24 cellular contexts compared by ENCODE assay signal in the genomic region with DNA sequence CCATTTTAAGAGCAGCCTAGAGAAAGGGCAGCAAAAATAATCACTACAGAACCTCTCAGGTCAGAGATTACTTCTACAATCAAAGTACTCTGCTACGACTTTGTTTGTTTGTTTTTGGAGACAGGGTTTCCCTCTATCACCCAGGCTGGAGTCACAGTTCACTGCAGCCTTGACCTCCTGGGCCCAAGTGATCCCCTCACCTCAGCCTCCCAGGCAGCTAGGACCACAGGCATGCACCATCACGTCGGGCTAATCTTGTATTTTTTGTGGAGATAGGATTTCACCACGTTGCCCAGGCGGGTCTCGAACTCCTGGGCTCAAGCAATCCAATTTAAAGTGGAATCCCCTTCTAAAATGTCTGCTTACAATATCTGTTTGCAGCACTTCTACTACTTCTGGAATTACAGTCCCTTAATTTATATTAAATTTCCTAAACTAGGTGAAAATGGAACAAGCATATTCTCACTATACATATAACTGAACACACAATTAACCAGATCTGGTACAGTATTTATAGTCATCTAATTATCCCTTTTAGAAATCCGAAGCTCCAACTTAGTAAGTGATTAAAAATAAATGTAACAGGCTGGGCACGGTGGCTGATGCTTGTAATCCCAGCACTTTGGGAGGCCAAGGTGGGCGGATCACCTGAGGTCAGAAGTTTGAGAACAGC. TPM values are rescaled to one million over a fixed set of nuclear protein-coding genes. Genes with fewer than 3 reads are reported as not detected.
DNase-seq lines count a peak whose midpoint lies in the region; ATAC-seq, FAIRE-seq and TF ChIP-seq lines count a peak whose summit lies in the region.
"Had no signal": no experiment of that assay in that cellular context is flagged by ENCODE, and none has a peak within 500 bp of the region (broad histone marks: within the 10 kb centered on the region; RNA-seq: fewer than 3 reads in every experiment).

No MANE protein-coding gene starts in this region.

- no peaks in the 10 kb centered on the region for H3K36me3 Mint-ChIP-seq in activated naive CD8-positive, alpha-beta T cell treated with anti-CD3 and anti-CD28 coated beads, Interleukin-2, amount 50 U/mL, for 24 hours (ENCODE audit: low read depth)

- H3K27me3 Mint-ChIP-seq in activated naive CD8-positive, alpha-beta T cell treated with anti-CD3 and anti-CD28 coated beads, Interleukin-2, amount 50 U/mL, for 24 hours = peaks cover 48% of the 10 kb centered on the region

- no peak overlapping the region for H2BK5ac ChIP-seq in mesendoderm (ENCODE audit: low read length)

- no peak overlapping the region for H3K4me3 Mint-ChIP-seq in activated naive CD8-positive, alpha-beta T cell treated with anti-CD3 and anti-CD28 coated beads, Interleukin-2, amount 50 U/mL, for 24 hours
- H3K4me3 Mint-ChIP-seq: activated CD8-positive, alpha-beta T cell treated with anti-CD3 and anti-CD28 coated beads, Interleukin-2, amount 10 ng/mL, durations not matched to agents 7 days and 5 days; activated naive CD4-positive, alpha-beta T cell treated with anti-CD3 and anti-CD28 coated beads, Interleukin-2, amount 50 U/mL, for 24 hours; activated T-cell treated with anti-CD3 and anti-CD28 coated beads, Interleukin-2, amount 50 U/mL, for 4 hours; T-helper 2 cell treated with Interferon-gamma antibody and Interleukin-4, amounts not matched to agents 5 μg/mL and 100 μg/mL, for 36 hours had no signal

- H2BK120ac ChIP-seq in mesendoderm (ENCODE audit: low read depth, low read length) = no peak overlapping the region

- H3K56ac ChIP-seq in mesendoderm (ENCODE audit: low read length) = peak overlapping the region; percentile 26

- TF ChIP-seq CTCF in right atrium auricular region (IDR thresholded peaks at IDR 0.05) = no peak
- no peak for TF ChIP-seq CTCF in astrocyte of the spinal cord (IDR thresholded peaks at IDR 0.05; ENCODE audit: low read depth, low read length)

- H3K79me2 ChIP-seq in mesendoderm (ENCODE audit: control insufficient read depth, insufficient read depth, low read length) = no peaks in the 10 kb centered on the region

- intact Hi-C loops in Right ventricle myocardium superior (cut with DNase I) = no loop called here

- H2BK15ac ChIP-seq in mesendoderm (replicated peaks; ENCODE audit: low read depth) = no peak overlapping the region

- DNase-seq in right atrium auricular region (ENCODE audit: low spot score) (no peak), Right ventricle myocardium superior (no peak), astrocyte of the spinal cord (ENCODE audit: low read depth, low spot score) (no peak), mesendoderm (peak; percentile 38), urothelium cell line (ENCODE audit: low spot score) (no peak), NCI-H1930 (lab: John Stamatoyannopoulos, UW) (no peak)
- no peak for DNase-seq in activated naive CD8-positive, alpha-beta T cell treated with anti-CD3 and anti-CD28 coated beads, Interleukin-2, amount 50 U/mL, for 24 hours
- DNase-seq: ACHN; activated CD8-positive, alpha-beta T cell treated with anti-CD3 and anti-CD28 coated beads, Interleukin-2, amount 10 ng/mL, durations not matched to agents 7 days and 5 days; activated T-cell treated with anti-CD3 and anti-CD28 coated beads, Interleukin-2, amount 50 U/mL, for 4 hours; glutamatergic neuron; NCI-H1417 treated with DMSO at 0.1 percent for 48 hours; NCI-H69; pancreas; SIG-M5; stimulated activated CD4-positive, alpha-beta T cell treated with anti-CD3 and anti-CD28 coated beads, Interleukin-2, amount 100 ng/mL, for 48 hours; stomach had no signal

- H3K9ac ChIP-seq in mesendoderm (ENCODE audit: low read length) = no peak overlapping the region

- H2AK5ac ChIP-seq in mesendoderm (ENCODE audit: low read length) = no peak overlapping the region

- FAIRE-seq in urothelium cell line (lab: Jason Lieb, UNC) = peak; percentile 58
- FAIRE-seq: pancreas had no signal

- H3K4me2 ChIP-seq in mesendoderm (ENCODE audit: low read length) = no peak overlapping the region

- no peak for ATAC-seq in Right ventricle myocardium superior (ENCODE audit: poor library complexity)
- ATAC-seq in HG03439 (IDR thresholded peaks at IDR 0.05; ENCODE audit: unreplicated experiment) = no peak
- no peak for ATAC-seq in activated naive CD8-positive, alpha-beta T cell treated with anti-CD3 and anti-CD28 coated beads, Interleukin-2, amount 50 U/mL, for 24 hours
- ATAC-seq: activated CD8-positive, alpha-beta T cell treated with anti-CD3 and anti-CD28 coated beads, Interleukin-2, amount 10 ng/mL, durations not matched to agents 7 days and 5 days; activated T-cell treated with anti-CD3 and anti-CD28 coated beads, Interleukin-2, amount 50 U/mL, for 4 hours; pancreas had no signal

- no peak overlapping the region for H4K8ac ChIP-seq in mesendoderm (ENCODE audit: low read depth, low read length)

- no peak overlapping the region for H3K4ac ChIP-seq in mesendoderm (ENCODE audit: low read depth, low read length)

- in situ Hi-C loops in astrocyte of the spinal cord (cut with HindIII; ENCODE audit: low sequenced_read_pairs) = no loop called here

- no peak overlapping the region for H4K5ac ChIP-seq in mesendoderm (ENCODE audit: low read length)

- WGBS in mesendoderm (ENCODE audit: extremely low coverage, insufficient coverage, low lambda C conversion rate) = no CpG with 5 or more reads among the region's 9 CpGs

- H3K27me3 ChIP-seq in right atrium auricular region (no peaks in the 10 kb centered on the region), mesendoderm (ENCODE audit: insufficient read depth, low read length, poor library complexity) (no peaks in the 10 kb centered on the region)
- H3K27me3 ChIP-seq: breast epithelium, esophagus muscularis mucosa, pancreas had no signal

- H3K36me3 ChIP-seq in right atrium auricular region = no peaks in the 10 kb centered on the region
- no peaks in the 10 kb centered on the region for H3K36me3 ChIP-seq in mesendoderm (ENCODE audit: control insufficient read depth, insufficient read depth, low read length)
- H3K36me3 ChIP-seq: breast epithelium, esophagus muscularis mucosa, pancreas, stomach had no signal

- H3K4me3 ChIP-seq in right atrium auricular region = no peak overlapping the region
- H3K4me3 ChIP-seq in astrocyte of the spinal cord (ENCODE audit: low read depth, low read length) = peak overlapping the region; percentile 20
- H3K4me3 ChIP-seq in mesendoderm (ENCODE audit: low read length) = no peak overlapping the region
- H3K4me3 ChIP-seq: breast epithelium, esophagus muscularis mucosa, lung, pancreas, skin epidermis, stomach had no signal

- H3K18ac ChIP-seq in mesendoderm (ENCODE audit: low read length) = no peak overlapping the region

- no peak overlapping the region for H3K27ac Mint-ChIP-seq in activated naive CD8-positive, alpha-beta T cell treated with anti-CD3 and anti-CD28 coated beads, Interleukin-2, amount 50 U/mL, for 24 hours
- H3K27ac Mint-ChIP-seq: activated CD8-positive, alpha-beta T cell treated with anti-CD3 and anti-CD28 coated beads, Interleukin-2, amount 10 ng/mL, durations not matched to agents 7 days and 5 days; activated naive CD4-positive, alpha-beta T cell treated with anti-CD3 and anti-CD28 coated beads, Interleukin-2, amount 50 U/mL, for 24 hours; T-helper 2 cell treated with Interferon-gamma antibody and Interleukin-4, amounts not matched to agents 5 μg/mL and 100 μg/mL, for 36 hours had no signal

- H3K27ac ChIP-seq in right atrium auricular region (peak overlapping the region; percentile 47 to 65), mesendoderm (ENCODE audit: low read depth, low read length) (no peak overlapping the region)
- H3K27ac ChIP-seq: esophagus muscularis mucosa, pancreas, skin epidermis, stomach had no signal

- H3K79me1 ChIP-seq in mesendoderm (ENCODE audit: low read length) = peaks cover 2% of the 10 kb centered on the region

- no peak overlapping the region for H3K23ac ChIP-seq in mesendoderm (ENCODE audit: low read length)

- peaks cover 16% of the 10 kb centered on the region for H3K4me1 Mint-ChIP-seq in activated naive CD8-positive, alpha-beta T cell treated with anti-CD3 and anti-CD28 coated beads, Interleukin-2, amount 50 U/mL, for 24 hours

- peaks cover 0 to 49% of the 10 kb centered on the region in 2 donors for H3K4me1 ChIP-seq in right atrium auricular region
- H3K4me1 ChIP-seq in mesendoderm (ENCODE audit: control insufficient read depth, low read depth, low read length) = no peaks in the 10 kb centered on the region

- no peaks in the 10 kb centered on the region for H3K9me3 ChIP-seq in right atrium auricular region
- H3K9me3 ChIP-seq: breast epithelium, esophagus muscularis mucosa, pancreas, stomach had no signal

- H3K9me3 Mint-ChIP-seq in activated naive CD8-positive, alpha-beta T cell treated with anti-CD3 and anti-CD28 coated beads, Interleukin-2, amount 50 U/mL, for 24 hours = no peaks in the 10 kb centered on the region
- H3K9me3 Mint-ChIP-seq: activated naive CD4-positive, alpha-beta T cell treated with anti-CD3 and anti-CD28 coated beads, Interleukin-2, amount 50 U/mL, for 24 hours; activated T-cell treated with anti-CD3 and anti-CD28 coated beads, Interleukin-2, amount 50 U/mL, for 4 hours had no signal

RNA-seq across cellular contexts. Expression of gene UACA, which starts 4.4 kb away (rescaled TPM):
- total RNA-seq in right atrium auricular region (10 to 100 TPM; 18.4 to 30.1 TPM), Right ventricle myocardium superior (27.9 TPM)
- polyA plus RNA-seq in mesendoderm (2013, experiment 1 of 2) = 19.1 TPM
- polyA plus RNA-seq in mesendoderm (2013, experiment 2 of 2) = 18.8 TPM
